Comparison of ENCODE assay signal across 30 cellular contexts in genomic region chr15:73046073-73046472, GRCh38.
"Had no signal": no experiment of that assay in that cellular context is flagged by ENCODE, and none has a peak within 500 bp of the region (broad histone marks: within the 10 kb centered on the region; RNA-seq: fewer than 3 reads in every experiment).

No MANE protein-coding gene starts in this region.

- H3K9me3 ChIP-seq: adrenal gland, body of pancreas, breast epithelium, MG63, SJCRH30 had no signal

- H3K4me1 ChIP-seq: breast epithelium, SJCRH30 had no signal

- H3K36me3 ChIP-seq: adrenal gland, breast epithelium, MG63, SJCRH30 had no signal

- H3K4me3 ChIP-seq: adrenal gland, body of pancreas, breast epithelium, MG63, SJCRH30, SK-N-MC had no signal

- H3K27ac ChIP-seq: adrenal gland, body of pancreas, breast epithelium, SJCRH30, SK-N-MC had no signal

- ATAC-seq: activated naive CD4-positive, alpha-beta T cell treated with anti-CD3 and anti-CD28 coated beads, Interleukin-2, amount 50 U/mL, for 72 hours; activated T-cell treated with anti-CD3 and anti-CD28 coated beads, Interleukin-2, amount 50 U/mL, for 4 hours; body of pancreas; WTC11 had no signal

- H3K27me3 ChIP-seq: adrenal gland, body of pancreas, breast epithelium had no signal

- DNase-seq: activated CD4-positive, alpha-beta memory T cell treated with anti-CD3 and anti-CD28 coated beads for 36 hours; activated CD4-positive, alpha-beta T cell treated with anti-CD3 and anti-CD28 coated beads for 4 hours; activated CD4-positive, alpha-beta T cell treated with anti-CD3 and anti-CD28 coated beads, Interleukin-2, amount 50 U/mL, for 1 hour; activated CD4-positive, CD25-positive, alpha-beta regulatory T cell treated with anti-CD3 and anti-CD28 coated beads, Interleukin-2, amount 50 U/mL, for 72 hours; activated CD8-positive, alpha-beta memory T cell treated with anti-CD3 and anti-CD28 coated beads, Interleukin-2, amount 50 U/mL, for 4 hours; activated gamma-delta T cell treated with Interleukin-2 at 50 U/mL for 16 hours; activated naive CD4-positive, alpha-beta T cell treated with anti-CD3 and anti-CD28 coated beads for 36 hours; activated T-cell treated with anti-CD3 and anti-CD28 coated beads for 4 hours; activated T-cell treated with anti-CD3 and anti-CD28 coated beads, Interleukin-2, amount 50 U/mL, for 4 hours; adrenal gland; body of pancreas; Kasumi-1; KG1; MG63; NCI-H1048; NCI-H1105 treated with DMSO at 0.1 percent for 48 hours; NCI-H1436; NCI-H1694; NCI-H1930; NCI-H2081 treated with DMSO at 0.1 percent for 48 hours; NCI-H524; NCI-H69; NCI-H82; NK-92 treated with Interleukin-12 subunit alpha and Interleukin-12 subunit beta, amount 100 ng/mL, for 24 hours; SHP77; SJCRH30 had no signal
